9 cellular contexts compared by ENCODE assay signal in the genomic region with DNA sequence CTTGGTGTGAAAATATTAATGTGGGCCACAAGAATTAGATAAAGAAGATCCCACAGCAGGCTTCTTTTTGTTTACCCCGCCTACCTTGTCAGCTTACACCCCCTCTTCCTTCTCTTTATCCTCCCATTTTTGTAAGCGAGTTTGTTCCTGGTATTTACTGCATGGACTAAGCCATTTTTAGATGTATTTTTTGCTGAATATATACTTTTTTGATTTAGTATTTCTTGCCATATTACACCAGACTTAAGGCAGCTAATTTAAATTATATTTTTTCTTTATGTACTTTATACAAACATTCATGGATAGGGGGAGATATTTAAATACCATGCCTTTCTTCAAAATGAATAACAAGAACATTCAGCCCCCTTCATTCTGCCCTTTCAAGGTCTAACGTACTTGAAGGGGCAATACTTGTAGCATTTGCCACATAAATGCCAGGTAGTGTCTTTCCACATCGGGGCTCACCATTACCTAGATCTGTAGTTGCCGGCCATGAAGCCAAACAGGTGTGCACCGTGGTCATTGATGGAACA.
DNase-seq lines count a peak whose midpoint lies in the region; ATAC-seq, FAIRE-seq and TF ChIP-seq lines count a peak whose summit lies in the region.
"Had no signal": no experiment of that assay in that cellular context is flagged by ENCODE, and none has a peak within 500 bp of the region (broad histone marks: within the 10 kb centered on the region; RNA-seq: fewer than 3 reads in every experiment).

No MANE protein-coding gene starts in this region.

- H3K27ac ChIP-seq in RWPE1 = peak overlapping the region; percentile 86
- peak overlapping the region; percentile 94 to 97 for H3K27ac ChIP-seq in esophagus (ENCODE audit: low read depth in 2 of 2, low read length in 1 of 2)
- peak overlapping the region; percentile 84 to 85 for H3K27ac ChIP-seq in prostate gland

- H3K27me3 ChIP-seq in esophagus (ENCODE audit: control insufficient read depth in 1 of 2, insufficient read depth in 2 of 2, low read length in 2 of 2) (no peaks in the 10 kb centered on the region), prostate gland (replicated peaks; ENCODE audit: insufficient read depth) (no peaks in the 10 kb centered on the region)

- peak overlapping the region; percentile 46; the same call in 1 of the 2 replicates for H3K4me3 ChIP-seq in GM12864 (ENCODE audit: low read depth, low read length)
- H3K4me3 ChIP-seq in esophagus (ENCODE audit: low read depth in 1 of 2, low read length in 2 of 2) = peak overlapping the region; percentile 64 to 92
- peak overlapping the region; percentile 48 to 50 for H3K4me3 ChIP-seq in prostate gland

- intact Hi-C loops in prostate gland (cut with DNase I) = loop anchor here (5.0 kb wide), 1 partner anchor 84 kb away; no protein-coding TSS in a partner anchor

- TF ChIP-seq CTCF in GM12864 (IDR thresholded peaks at IDR 0.05; ENCODE audit: low read depth, low read length, missing control alignments) (no peak), RWPE1 (conservative IDR thresholded peaks at IDR 0.05; ENCODE audit: low read depth) (no peak), prostate gland (IDR thresholded peaks at IDR 0.05) (no peak), D721Med (IDR thresholded peaks at IDR 0.05; ENCODE audit: insufficient read depth, missing control alignments) (no peak), GM13976 (IDR thresholded peaks at IDR 0.05; ENCODE audit: borderline replicate concordance, control extremely low read depth, extremely low read depth, insufficient read depth, missing control alignments) (no peak)

- H3K4me1 ChIP-seq in esophagus (ENCODE audit: control insufficient read depth in 2 of 2, insufficient read depth in 2 of 2, low read length in 1 of 2) (peaks cover 0 to 3% of the 10 kb centered on the region in 2 donors), prostate gland (replicated peaks) (no peaks in the 10 kb centered on the region)

- no peak for FAIRE-seq in D721Med (lab: Jason Lieb, UNC)
- FAIRE-seq: colon had no signal

- in situ Hi-C loops in GM13976 (cut with MboI; ENCODE audit: low sequenced_read_pairs, unreplicated experiment) = no loop called here

- CTCF ChIA-PET in RWPE1 (lab: Yijun Ruan, JAX) = interaction anchor here (0.7 to 1.3 kb wide), 2 partner anchors 14 to 82 kb away, joined by 3 read pairs; no protein-coding TSS in a partner anchor

- 16% methylated on average over 6 of the region's 6 CpGs for WGBS in esophagus, 2 donors
- WGBS in prostate gland = 19% methylated on average over 6 of the region's 6 CpGs

- H3K36me3 ChIP-seq in esophagus (ENCODE audit: control insufficient read depth in 2 of 2, insufficient read depth in 2 of 2, low read length in 1 of 2) = no peaks in the 10 kb centered on the region
- H3K36me3 ChIP-seq in prostate gland = no peaks in the 10 kb centered on the region

- TF ChIP-seq POLR2A in prostate gland (IDR thresholded peaks at IDR 0.05) = no peak

- ATAC-seq in GM21360 (IDR thresholded peaks at IDR 0.05; ENCODE audit: unreplicated experiment) = no peak

- DNase-seq in GM12864 (ENCODE audit: low read depth) = no peak
- no peak for DNase-seq in RWPE1 (ENCODE audit: low spot score)
- DNase-seq in prostate gland (ENCODE audit: low spot score) = no peak
- DNase-seq in NCI-H82 treated with DMSO at 0.1 percent for 48 hours (lab: John Stamatoyannopoulos, UW; ENCODE audit: unreplicated experiment) = no peak
- no peak for DNase-seq in D721Med (ENCODE audit: insufficient read length, low spot score)
- DNase-seq in GM13976 (ENCODE audit: low spot score) = no peak

- POLR2A ChIA-PET in RWPE1 (lab: Yijun Ruan, JAX; ENCODE audit: low non-redundant PET) = no interaction called here

- H3K9me3 ChIP-seq in esophagus (ENCODE audit: control insufficient read depth in 2 of 2, insufficient read depth in 1 of 2, low read depth in 1 of 2, low read length in 1 of 2) (no peaks in the 10 kb centered on the region), prostate gland (no peaks in the 10 kb centered on the region)
